ENCODE assay signal across 24 cellular contexts in genomic region chrX:55340896-55341433, GRCh38.
"Had no signal": no experiment of that assay in that cellular context is flagged by ENCODE, and none has a peak within 500 bp of the region (broad histone marks: within the 10 kb centered on the region; RNA-seq: fewer than 3 reads in every experiment).

No MANE protein-coding gene starts in this region.

- H3K27me3 ChIP-seq: testis, vagina had no signal

- H3K9me3 Mint-ChIP-seq: central memory CD8-positive, alpha-beta T cell; memory B cell; stimulated activated effector memory CD8-positive, alpha-beta T cell treated with anti-CD3 and anti-CD28 coated beads, Interleukin-12 subunit alpha, Interleukin-12 subunit beta, amount 100 ng/mL, for 72 hours had no signal

- H3K36me3 ChIP-seq: adrenal gland, heart right ventricle, vagina had no signal

- H3K27me3 Mint-ChIP-seq: activated naive CD8-positive, alpha-beta T cell; T-helper 17 cell; type B pancreatic cell had no signal

- H3K27ac Mint-ChIP-seq: activated CD8-positive, alpha-beta T cell treated with anti-CD3 and anti-CD28 coated beads, Interleukin-2, amount 10 ng/mL, durations not matched to agents 7 days and 5 days; activated naive CD8-positive, alpha-beta T cell; memory B cell; naive B cell; stimulated activated effector memory CD8-positive, alpha-beta T cell treated with anti-CD3 and anti-CD28 coated beads, Interleukin-12 subunit alpha, Interleukin-12 subunit beta, amount 100 ng/mL, for 72 hours; T-helper 17 cell; type B pancreatic cell had no signal

- DNase-seq: activated CD4-positive, alpha-beta T cell treated with anti-CD3 and anti-CD28 coated beads for 4 hours; activated CD4-positive, CD25-positive, alpha-beta regulatory T cell; activated CD8-positive, alpha-beta T cell treated with anti-CD3 and anti-CD28 coated beads, Interleukin-2, amount 10 ng/mL, durations not matched to agents 7 days and 5 days; activated effector memory CD4-positive, alpha-beta T cell treated with anti-CD3 and anti-CD28 coated beads, Interleukin-2, amount 50 U/mL, for 16 hours; activated T-cell treated with anti-CD3 and anti-CD28 coated beads, Interleukin-2, amount 50 U/mL, for 48 hours; adrenal gland; effector memory CD4-positive, alpha-beta T cell; heart right ventricle; islet precursor cell; left colon; naive B cell; nucleus accumbens; small intestine; stimulated activated CD4-positive, alpha-beta T cell treated with anti-CD3 and anti-CD28 coated beads, Interleukin-2, amount 100 ng/mL, for 24 hours; T-helper 17 cell; testis had no signal

- H3K4me3 Mint-ChIP-seq: activated CD8-positive, alpha-beta T cell treated with anti-CD3 and anti-CD28 coated beads, Interleukin-2, amount 10 ng/mL, durations not matched to agents 7 days and 5 days; activated naive CD8-positive, alpha-beta T cell; central memory CD8-positive, alpha-beta T cell; memory B cell; naive B cell; stimulated activated effector memory CD8-positive, alpha-beta T cell treated with anti-CD3 and anti-CD28 coated beads, Interleukin-12 subunit alpha, Interleukin-12 subunit beta, amount 100 ng/mL, for 72 hours; T-helper 17 cell; type B pancreatic cell had no signal

- H3K27ac ChIP-seq: adrenal gland, parathyroid adenoma, testis, vagina had no signal

- H3K36me3 Mint-ChIP-seq: activated naive CD8-positive, alpha-beta T cell; memory B cell; stimulated activated effector memory CD8-positive, alpha-beta T cell treated with anti-CD3 and anti-CD28 coated beads, Interleukin-12 subunit alpha, Interleukin-12 subunit beta, amount 100 ng/mL, for 72 hours; type B pancreatic cell had no signal

- H3K4me3 ChIP-seq: adrenal gland, heart right ventricle, testis, vagina had no signal

- ATAC-seq: activated CD8-positive, alpha-beta T cell treated with anti-CD3 and anti-CD28 coated beads, Interleukin-2, amount 10 ng/mL, durations not matched to agents 7 days and 5 days; heart right ventricle; left colon; sciatic nerve; stimulated activated effector memory CD8-positive, alpha-beta T cell treated with anti-CD3 and anti-CD28 coated beads, Interleukin-12 subunit alpha, Interleukin-12 subunit beta, amount 100 ng/mL, for 72 hours; T-helper 17 cell had no signal
